ENCODE assay signal across 8 cellular contexts in genomic region chr1:40084750-40085149, GRCh38. TPM values are rescaled to one million over a fixed set of nuclear protein-coding genes. Genes with fewer than 3 reads are reported as not detected.
DNase-seq lines count a peak whose midpoint lies in the region; ATAC-seq and TF ChIP-seq lines count a peak whose summit lies in the region.
"Not testable (repeated sequence)": the region's sequence is repeated elsewhere in the genome, so short reads cannot be mapped to it uniquely, and the experiment has no call there.

No MANE protein-coding gene starts in this region.

- not testable (repeated sequence) for H3K27ac ChIP-seq in CD4-positive, CD25-positive, alpha-beta regulatory T cell (ENCODE audit: insufficient read depth, low read length, poor library complexity, severe bottlenecking)

- H3K27ac Mint-ChIP-seq in CD4-positive, CD25-positive, alpha-beta regulatory T cell = peak overlapping the region in 2 of 3 donors; percentile 14 to 65
- H3K27ac Mint-ChIP-seq in glutamatergic neuron (ENCODE audit: unreplicated experiment) = not testable (repeated sequence)
- H3K27ac Mint-ChIP-seq in naive thymus-derived CD8-positive, alpha-beta T cell = peak overlapping the region in 4 of 10 donors; percentile 29 to 86 (median 62)

- H3K4me3 Mint-ChIP-seq in CD4-positive, CD25-positive, alpha-beta regulatory T cell = peak overlapping the region in 1 of 4 donors; percentile 35
- not testable (repeated sequence) for H3K4me3 Mint-ChIP-seq in glutamatergic neuron (ENCODE audit: unreplicated experiment)
- peak overlapping the region in 3 of 10 donors; percentile 18 to 41 (median 30) for H3K4me3 Mint-ChIP-seq in naive thymus-derived CD8-positive, alpha-beta T cell

- not testable (repeated sequence) for H3K27me3 Mint-ChIP-seq in CD4-positive, CD25-positive, alpha-beta regulatory T cell; glutamatergic neuron (ENCODE audit: unreplicated experiment); naive thymus-derived CD8-positive, alpha-beta T cell

- TF ChIP-seq CTCF in HFF-Myc (IDR thresholded peaks at IDR 0.05; ENCODE audit: low read depth, low read length, missing control alignments) = peak; percentile 66
- TF ChIP-seq CTCF in WI38 (IDR thresholded peaks at IDR 0.05; ENCODE audit: low read depth, low read length) = peak; percentile 42; the same call in 1 of the 2 replicates
- TF ChIP-seq CTCF in astrocyte of the cerebellum (IDR thresholded peaks at IDR 0.05; ENCODE audit: low read depth, low read length, missing control alignments) = peak; percentile 77
- TF ChIP-seq CTCF in glutamatergic neuron (IDR thresholded peaks at IDR 0.05; ENCODE audit: partially characterized antibody, unreplicated experiment) = peak; percentile 77

- not testable (repeated sequence) for H3K9me3 Mint-ChIP-seq in CD4-positive, CD25-positive, alpha-beta regulatory T cell; glutamatergic neuron (ENCODE audit: unreplicated experiment); naive thymus-derived CD8-positive, alpha-beta T cell

- in situ Hi-C loops in astrocyte of the cerebellum (cut with HindIII; ENCODE audit: low sequenced_read_pairs) = not testable (repeated sequence)

- not testable (repeated sequence) for H3K4me3 ChIP-seq in CD4-positive, CD25-positive, alpha-beta regulatory T cell (ENCODE audit: low read depth, low read length); HFF-Myc (replicated peaks; ENCODE audit: low read depth, low read length); WI38 (ENCODE audit: low read depth, low read length); astrocyte of the cerebellum (ENCODE audit: low read depth, low read length)

- H3K4me1 Mint-ChIP-seq in CD4-positive, CD25-positive, alpha-beta regulatory T cell = peaks cover 0 to 15% (median 3%) of the 10 kb centered on the region in 4 donors
- H3K4me1 Mint-ChIP-seq in glutamatergic neuron (ENCODE audit: low read depth, unreplicated experiment) = not testable (repeated sequence)
- peaks cover 8 to 22% (median 10%) of the 10 kb centered on the region in 4 donors for H3K4me1 Mint-ChIP-seq in naive thymus-derived CD8-positive, alpha-beta T cell

- not testable (repeated sequence) for H3K9me3 ChIP-seq in CD4-positive, CD25-positive, alpha-beta regulatory T cell (ENCODE audit: control insufficient read depth in 2 of 2, low read length in 2 of 2)

- peaks cover 61% of the 10 kb centered on the region for H3K36me3 ChIP-seq in CD4-positive, CD25-positive, alpha-beta regulatory T cell (ENCODE audit: control insufficient read depth, insufficient read depth, low read length)

- DNase-seq in CD4-positive, CD25-positive, alpha-beta regulatory T cell = peak in 2 of 3 donors; percentile 12 to 19
- DNase-seq in HFF-Myc (ENCODE audit: extremely low read depth, low read depth) (peak; percentile 22), NCI-H460 (ENCODE audit: extremely low read depth, low read depth) (peak; percentile 40), astrocyte of the cerebellum (ENCODE audit: low read depth) (peak; percentile 13), glutamatergic neuron (peak; percentile 83)
- DNase-seq in naive thymus-derived CD8-positive, alpha-beta T cell = peak in 7 of 10 donors; percentile 6 to 30 (median 23)
- DNase-seq in stimulated activated CD8-positive, alpha-beta memory T cell treated with anti-CD3 and anti-CD28 coated beads, Interleukin-15, amount 100 ng/mL, for 48 hours (ENCODE audit: low read depth in 2 of 2) = peak; percentile 11 to 28

- not testable (repeated sequence) for H3K27me3 ChIP-seq in CD4-positive, CD25-positive, alpha-beta regulatory T cell (ENCODE audit: control insufficient read depth, insufficient read depth, low read length)

- not testable (repeated sequence) for H3K4me1 ChIP-seq in CD4-positive, CD25-positive, alpha-beta regulatory T cell (ENCODE audit: control insufficient read depth, insufficient read depth, low read length, poor library complexity, severe bottlenecking)

- not testable (repeated sequence) for ATAC-seq in CD4-positive, CD25-positive, alpha-beta regulatory T cell (ENCODE audit: low read depth in 2 of 2); naive thymus-derived CD8-positive, alpha-beta T cell

- H3K36me3 Mint-ChIP-seq in CD4-positive, CD25-positive, alpha-beta regulatory T cell = peaks cover 58% of the 10 kb centered on the region
- not testable (repeated sequence) for H3K36me3 Mint-ChIP-seq in glutamatergic neuron (ENCODE audit: unreplicated experiment)
- H3K36me3 Mint-ChIP-seq in naive thymus-derived CD8-positive, alpha-beta T cell = peaks cover 0 to 83% (median 19%) of the 10 kb centered on the region in 3 donors

- POLR2A ChIA-PET in naive thymus-derived CD8-positive, alpha-beta T cell (lab: Charles Lee) = interaction anchor here (1.0 to 1.1 kb wide), 2 partner anchors 8 to 15 kb away, joined by 3 to 7 read pairs; no protein-coding TSS in a partner anchor

RNA-seq across cellular contexts. Expression of gene PPT1, which starts 12.3 kb away (rescaled TPM):
- 44.2 TPM for total RNA-seq in CD4-positive, CD25-positive, alpha-beta regulatory T cell
- 100 to 1,000 TPM; 173 to 219 (median 201) TPM for polyA plus RNA-seq in CD4-positive, CD25-positive, alpha-beta regulatory T cell
- total RNA-seq in NCI-H460 (2014; rRNA removed; shearing (Covaris generic)) = 149 and 152 TPM in 2 replicates
- 126 and 141 TPM in 2 replicates for polyA plus RNA-seq in NCI-H460 (2014; cell fraction: nucleus; rRNA removed)
- 32.5 TPM for total RNA-seq in glutamatergic neuron (ENCODE audit: unreplicated experiment)
- 10 to 100 TPM; 70.9 to 72.9 TPM for total RNA-seq in naive thymus-derived CD8-positive, alpha-beta T cell
- polyA plus RNA-seq in naive thymus-derived CD8-positive, alpha-beta T cell = 100 to 1,000 TPM; 236 to 267 (median 237) TPM

RNA-seq across cellular contexts. Expression of gene CAP1, which starts 44.2 kb away (rescaled TPM):
- total RNA-seq in CD4-positive, CD25-positive, alpha-beta regulatory T cell = 322 TPM
- 100 to 1,000 TPM; 608 to 806 (median 709) TPM for polyA plus RNA-seq in CD4-positive, CD25-positive, alpha-beta regulatory T cell
- 155 and 163 TPM in 2 replicates for total RNA-seq in NCI-H460 (2014; rRNA removed; shearing (Covaris generic))
- 81.2 and 109 TPM in 2 replicates for polyA plus RNA-seq in NCI-H460 (2014; cell fraction: nucleus; rRNA removed)
- total RNA-seq in glutamatergic neuron (ENCODE audit: unreplicated experiment) = 293 TPM
- 100 to 1,000 TPM; 313 to 314 TPM for total RNA-seq in naive thymus-derived CD8-positive, alpha-beta T cell
- polyA plus RNA-seq in naive thymus-derived CD8-positive, alpha-beta T cell = 100 to 1,000 TPM; 610 to 675 (median 672) TPM

Comparison
In these comparisons a context has a peak if more than half of its experiments do, and no peak if none do; other contexts are left out.
1. DNase-seq: peak in every context shown above with its lines; median percentile 83 in glutamatergic neuron; 40 in NCI-H460; 23 in naive thymus-derived CD8-positive, alpha-beta T cell; 22 in HFF-Myc; 20 in stimulated activated CD8-positive, alpha-beta memory T cell treated with anti-CD3 and anti-CD28 coated beads, Interleukin-15, amount 100 ng/mL, for 48 hours; 16 in CD4-positive, CD25-positive, alpha-beta regulatory T cell; 13 in astrocyte of the cerebellum.